ENCODE assay signal across 2 cellular contexts in genomic region chr10:94591461-94592205, GRCh38.
TF ChIP-seq lines count a peak whose summit lies in the region.

No MANE protein-coding gene starts in this region.

TF ChIP-seq in WTC11, 78 proteins besides CTCF, POLR2A, EP300 and RAD21:
- TF ChIP-seq PRDM15 (CRISPR knock-in tag; IDR thresholded peaks at IDR 0.05) (no peak), JAZF1 (CRISPR knock-in tag; IDR thresholded peaks at IDR 0.05) (no peak), ZNF281 (CRISPR knock-in tag; IDR thresholded peaks at IDR 0.05) (no peak), TEAD4 (CRISPR knock-in tag; IDR thresholded peaks at IDR 0.05) (no peak), FOXP1 (CRISPR knock-in tag; IDR thresholded peaks at IDR 0.05; ENCODE audit: borderline replicate concordance) (no peak), ZBTB21 (CRISPR knock-in tag; IDR thresholded peaks at IDR 0.05; ENCODE audit: borderline replicate concordance) (no peak), ETV6 (CRISPR knock-in tag; IDR thresholded peaks at IDR 0.05) (no peak), ERG (CRISPR knock-in tag; IDR thresholded peaks at IDR 0.05) (no peak), USF1 (CRISPR knock-in tag; IDR thresholded peaks at IDR 0.05) (no peak), SMAD3 (CRISPR knock-in tag; IDR thresholded peaks at IDR 0.05; ENCODE audit: borderline replicate concordance) (no peak), ZNF423 (CRISPR knock-in tag; IDR thresholded peaks at IDR 0.05) (no peak), ZNF121 (CRISPR knock-in tag; IDR thresholded peaks at IDR 0.05) (no peak), SOX15 (CRISPR knock-in tag; IDR thresholded peaks at IDR 0.05) (no peak), ZBTB43 (CRISPR knock-in tag; IDR thresholded peaks at IDR 0.05) (no peak), CBFB (CRISPR knock-in tag; IDR thresholded peaks at IDR 0.05; ENCODE audit: low read depth) (no peak), GABPB1 (CRISPR knock-in tag; IDR thresholded peaks at IDR 0.05) (no peak), IRF2 (CRISPR knock-in tag; IDR thresholded peaks at IDR 0.05; ENCODE audit: borderline replicate concordance, low read depth) (no peak), ZNF138 (CRISPR knock-in tag; conservative IDR thresholded peaks at IDR 0.05) (no peak), ELF4 (CRISPR knock-in tag; IDR thresholded peaks at IDR 0.05; ENCODE audit: low read depth) (no peak), ESRRA (CRISPR knock-in tag; IDR thresholded peaks at IDR 0.05; ENCODE audit: borderline replicate concordance) (no peak)

TF ChIP-seq in SK-N-SH, 30 proteins besides CTCF, POLR2A, EP300 and RAD21 (continued from another document):
- TF ChIP-seq TAF1 (IDR thresholded peaks at IDR 0.05; ENCODE audit: borderline replicate concordance, low read depth, low read length) (no peak), SIN3A (IDR thresholded peaks at IDR 0.05; ENCODE audit: borderline replicate concordance, low read depth, low read length) (no peak), CHD2 (IDR thresholded peaks at IDR 0.05; ENCODE audit: low read length, partially characterized antibody) (no peak), ZBTB33 (IDR thresholded peaks at IDR 0.05; ENCODE audit: borderline replicate concordance, low read depth) (no peak), RCOR1 (IDR thresholded peaks at IDR 0.05; ENCODE audit: low read length) (no peak)
TF ChIP-seq in SK-N-SH: peak in this region for 0.
